1 cellular context compared by ENCODE assay signal in genomic region chr5:126972062-126972895, GRCh38.
TF ChIP-seq lines count a peak whose summit lies in the region.

No MANE protein-coding gene starts in this region.

TF ChIP-seq in K562, 482 proteins besides CTCF, POLR2A, EP300 and RAD21 (continued from another document and continues in another):
- no peak for TF ChIP-seq THAP12 (CRISPR knock-in tag; IDR thresholded peaks at IDR 0.05)
- peak; percentile 56 for TF ChIP-seq CCNT2 (IDR thresholded peaks at IDR 0.05; ENCODE audit: borderline replicate concordance, extremely low read depth, insufficient read length, low read depth, low read length)
- TF ChIP-seq NBN (IDR thresholded peaks at IDR 0.05; ENCODE audit: low read depth): peak; percentile 79; the same call in 1 of the 2 replicates
- TF ChIP-seq DNMT1 (IDR thresholded peaks at IDR 0.05): no peak
- no peak for TF ChIP-seq ZNF586 (CRISPR knock-in tag; conservative IDR thresholded peaks at IDR 0.05)
- no peak for TF ChIP-seq STAT5B (CRISPR knock-in tag; IDR thresholded peaks at IDR 0.05)
- peak; percentile 17; the same call in 1 of the 2 replicates for TF ChIP-seq OTX1 (CRISPR knock-in tag; IDR thresholded peaks at IDR 0.05)
- TF ChIP-seq CSDE1 (IDR thresholded peaks at IDR 0.05): no peak
- TF ChIP-seq MEIS2 (IDR thresholded peaks at IDR 0.05; ENCODE audit: partially characterized antibody): peak; percentile 49
- TF ChIP-seq FIP1L1 (IDR thresholded peaks at IDR 0.05; ENCODE audit: low read depth, low read length, poor library complexity, severe bottlenecking): no peak
- peak; percentile 66; the same call in 1 of the 2 replicates for TF ChIP-seq CREM (IDR thresholded peaks at IDR 0.05; ENCODE audit: low read depth)
- peak; percentile 60; the same call in 1 of the 2 replicates for TF ChIP-seq ZKSCAN8 (CRISPR knock-in tag; IDR thresholded peaks at IDR 0.05)
- TF ChIP-seq ZNF274 (IDR thresholded peaks at IDR 0.05; ENCODE audit: borderline replicate concordance, low read depth, low read length): no peak
- TF ChIP-seq IRF1 (CRISPR knock-in tag; IDR thresholded peaks at IDR 0.05; ENCODE audit: borderline replicate concordance): no peak
- TF ChIP-seq NFRKB (IDR thresholded peaks at IDR 0.05; ENCODE audit: low read depth): peak; percentile 87; the same call in 1 of the 2 replicates
- TF ChIP-seq ARNT (IDR thresholded peaks at IDR 0.05): peak in 1 of 2 experiments; percentile 55; a peak in 1 of 4 replicates
- peak; percentile 10 for TF ChIP-seq ZFP36 (IDR thresholded peaks at IDR 0.05; ENCODE audit: low read depth, low read length, partially characterized antibody)
- peak; percentile 76 for TF ChIP-seq EGR1 (conservative IDR thresholded peaks at IDR 0.05)
- peak; percentile 80; the same call in 1 of the 2 replicates for TF ChIP-seq ZNF197 (CRISPR knock-in tag; IDR thresholded peaks at IDR 0.05; ENCODE audit: low read depth)
- peak; percentile 94 for TF ChIP-seq ATF7 (IDR thresholded peaks at IDR 0.05)
- TF ChIP-seq ZNF740 (CRISPR knock-in tag; IDR thresholded peaks at IDR 0.05): no peak
- TF ChIP-seq ZNF740 (tag; IDR thresholded peaks at IDR 0.05): peak in 1 of 2 experiments; percentile 59; a peak in 1 of 4 replicates
- TF ChIP-seq ZNF324 (CRISPR knock-in tag; IDR thresholded peaks at IDR 0.05): peak; percentile 15; the same call in 1 of the 2 replicates
- TF ChIP-seq MTA2 (IDR thresholded peaks at IDR 0.05; ENCODE audit: low read depth): peak; percentile 54
- peak; percentile 33; the same call in 1 of the 2 replicates for TF ChIP-seq CREB3L1 (IDR thresholded peaks at IDR 0.05; ENCODE audit: borderline replicate concordance, low read depth)
- peak; percentile 63 for TF ChIP-seq PYGO2 (tag; IDR thresholded peaks at IDR 0.05)
- peak in 1 of 2 experiments; percentile 90 for TF ChIP-seq AFF1 (IDR thresholded peaks at IDR 0.05; ENCODE audit: low read depth in 1 of 2, partially characterized antibody in 2 of 2)
- no peak for TF ChIP-seq MYBL2 (IDR thresholded peaks at IDR 0.05; ENCODE audit: low read depth)
- no peak for TF ChIP-seq MYBL2 (CRISPR knock-in tag; IDR thresholded peaks at IDR 0.05; ENCODE audit: borderline replicate concordance)
- peak; percentile 76; the same call in 1 of the 2 replicates for TF ChIP-seq ZNF41 (CRISPR knock-in tag; conservative IDR thresholded peaks at IDR 0.05)
- TF ChIP-seq HDAC2 (IDR thresholded peaks at IDR 0.05): peak; percentile 83
- TF ChIP-seq GTF2E2 (tag; IDR thresholded peaks at IDR 0.05): peak; percentile 74
- TF ChIP-seq KDM2B (CRISPR knock-in tag; IDR thresholded peaks at IDR 0.05): no peak
- peak; percentile 86 for TF ChIP-seq FOXJ2 (tag; IDR thresholded peaks at IDR 0.05)
- TF ChIP-seq BHLHE40 (IDR thresholded peaks at IDR 0.05; ENCODE audit: low read length): peak; percentile 87
- no peak for TF ChIP-seq ZNF764 (CRISPR knock-in tag; IDR thresholded peaks at IDR 0.05; ENCODE audit: low read depth)
- TF ChIP-seq LCOR (CRISPR knock-in tag; IDR thresholded peaks at IDR 0.05): 0 out of 2 replicates have a peak, but pooled peaks have one; percentile 46
- 0 out of 4 replicates have a peak, but pooled peaks of 1 of the 2 experiments have one; percentile 9 for TF ChIP-seq ZMIZ1 (IDR thresholded peaks at IDR 0.05; ENCODE audit: low read depth in 2 of 2, low read length in 2 of 2)
- TF ChIP-seq CREB5 (CRISPR knock-in tag; IDR thresholded peaks at IDR 0.05): peak; percentile 57; the same call in 1 of the 2 replicates
- TF ChIP-seq BCOR (IDR thresholded peaks at IDR 0.05): 0 out of 2 replicates have a peak, but pooled peaks have one; percentile 30
- TF ChIP-seq POLR2H (tag; IDR thresholded peaks at IDR 0.05; ENCODE audit: low read depth): peak; percentile 80
- peak; percentile 41 for TF ChIP-seq TFE3 (CRISPR knock-in tag; IDR thresholded peaks at IDR 0.05)
- 0 out of 2 replicates have a peak, but pooled peaks have one; percentile 11 for TF ChIP-seq ZNF384 (IDR thresholded peaks at IDR 0.05; ENCODE audit: low read depth, low read length)
- peak; percentile 31; the same call in 1 of the 2 replicates for TF ChIP-seq DIDO1 (tag; IDR thresholded peaks at IDR 0.05; ENCODE audit: low read depth)
- 0 out of 2 replicates have a peak, but pooled peaks have one; percentile 38 for TF ChIP-seq TCFL5 (CRISPR knock-in tag; conservative IDR thresholded peaks at IDR 0.05)
- no peak for TF ChIP-seq RFX7 (CRISPR knock-in tag; IDR thresholded peaks at IDR 0.05)
- TF ChIP-seq RCOR1 (IDR thresholded peaks at IDR 0.05; ENCODE audit: borderline replicate concordance in 1 of 2, low read depth in 2 of 2, low read length in 2 of 2): peak in 1 of 2 experiments; percentile 77; a peak in 2 of 4 replicates
- TF ChIP-seq ZNF589 (CRISPR knock-in tag; IDR thresholded peaks at IDR 0.05; ENCODE audit: low read depth): peak; percentile 93
- peak; percentile 74; the same call in 1 of the 2 replicates for TF ChIP-seq ZBTB2 (IDR thresholded peaks at IDR 0.05)
- TF ChIP-seq BRD4 (IDR thresholded peaks at IDR 0.05): peak; percentile 21; the same call in 1 of the 2 replicates
